ENCODE assay signal across 12 cellular contexts in genomic region chr7:151796091-151796870, GRCh38.
DNase-seq lines count a peak whose midpoint lies in the region; ATAC-seq, FAIRE-seq and TF ChIP-seq lines count a peak whose summit lies in the region.
"Had no signal": no experiment of that assay in that cellular context is flagged by ENCODE, and none has a peak within 500 bp of the region (broad histone marks: within the 10 kb centered on the region; RNA-seq: fewer than 3 reads in every experiment).

No MANE protein-coding gene starts in this region.

- DNase-seq in Right ventricle myocardium inferior (ENCODE audit: missing footprints) (peak; percentile 79), cardiac septum (ENCODE audit: low spot score) (no peak), astrocyte (ENCODE audit: low read depth) (peak; percentile 48), kidney tubule cell (ENCODE audit: low spot score) (peak; percentile 21), upper lobe of right lung (peak; percentile 65), GF-D8 (lab: John Stamatoyannopoulos, UW) (no peak), NOMO-1 treated with DMSO at 0.1 percent for 48 hours (lab: John Stamatoyannopoulos, UW; ENCODE audit: unreplicated experiment) (no peak)
- no peak for DNase-seq in activated CD8-positive, alpha-beta memory T cell treated with anti-CD3 and anti-CD28 coated beads, Interleukin-2, amount 10 ng/mL, durations not matched to agents 7 days and 5 days
- DNase-seq: NCI-H1048 had no signal

- H3K27ac Mint-ChIP-seq in astrocyte (ENCODE audit: unreplicated experiment), result no peak overlapping the region
- H3K27ac Mint-ChIP-seq in activated CD8-positive, alpha-beta memory T cell treated with anti-CD3 and anti-CD28 coated beads, Interleukin-2, amount 10 ng/mL, durations not matched to agents 7 days and 5 days, result no peak overlapping the region
- H3K27ac Mint-ChIP-seq: T-helper 2 cell treated with Interferon-gamma antibody and Interleukin-4, amounts not matched to agents 5 μg/mL and 100 μg/mL, for 36 hours had no signal

- no peak overlapping the region for H3K9ac ChIP-seq in astrocyte (ENCODE audit: low read length)
- H3K9ac ChIP-seq: BLaER1 had no signal

- H4K20me1 ChIP-seq in astrocyte (ENCODE audit: insufficient read depth, low read length), result no peaks in the 10 kb centered on the region

- no peaks in the 10 kb centered on the region for H3K9me3 Mint-ChIP-seq in astrocyte (ENCODE audit: unreplicated experiment)
- no peaks in the 10 kb centered on the region for H3K9me3 Mint-ChIP-seq in activated CD8-positive, alpha-beta memory T cell treated with anti-CD3 and anti-CD28 coated beads, Interleukin-2, amount 10 ng/mL, durations not matched to agents 7 days and 5 days (ENCODE audit: low read depth)
- H3K9me3 Mint-ChIP-seq: T-helper 2 cell treated with Interferon-gamma antibody and Interleukin-4, amounts not matched to agents 5 μg/mL and 100 μg/mL, for 36 hours had no signal

- FAIRE-seq in astrocyte (lab: Jason Lieb, UNC), result no peak

- TF ChIP-seq CTCF in astrocyte (IDR thresholded peaks at IDR 0.05; ENCODE audit: insufficient read depth, low read depth, low read length) (no peak), upper lobe of right lung (IDR thresholded peaks at IDR 0.05) (no peak)

- H3K79me2 ChIP-seq in astrocyte (ENCODE audit: insufficient read depth, low read length), result no peaks in the 10 kb centered on the region

- H3K4me1 ChIP-seq in astrocyte (ENCODE audit: insufficient read depth, low read length), result peaks cover 13% of the 10 kb centered on the region
- peaks cover 52% of the 10 kb centered on the region for H3K4me1 ChIP-seq in upper lobe of right lung
- H3K4me1 ChIP-seq: BLaER1 had no signal

- peak overlapping the region; percentile 24 for H3K4me2 ChIP-seq in astrocyte (ENCODE audit: low read length)
- H3K4me2 ChIP-seq: BLaER1 had no signal

- H3K9me3 ChIP-seq in astrocyte (ENCODE audit: insufficient read depth, low read depth, low read length), result no peaks in the 10 kb centered on the region
- H3K9me3 ChIP-seq in upper lobe of right lung, result no peaks in the 10 kb centered on the region
- H3K9me3 ChIP-seq: BLaER1, body of pancreas had no signal

- H3K27ac ChIP-seq in astrocyte (ENCODE audit: low read depth, low read length) (no peak overlapping the region), upper lobe of right lung (peak overlapping the region; percentile 83)
- H3K27ac ChIP-seq: BLaER1 had no signal

- H3K4me3 Mint-ChIP-seq in astrocyte (ENCODE audit: unreplicated experiment), result no peak overlapping the region
- no peak overlapping the region for H3K4me3 Mint-ChIP-seq in activated CD8-positive, alpha-beta memory T cell treated with anti-CD3 and anti-CD28 coated beads, Interleukin-2, amount 10 ng/mL, durations not matched to agents 7 days and 5 days
- H3K4me3 Mint-ChIP-seq: T-helper 2 cell treated with Interferon-gamma antibody and Interleukin-4, amounts not matched to agents 5 μg/mL and 100 μg/mL, for 36 hours had no signal

- H3K36me3 ChIP-seq in astrocyte (ENCODE audit: insufficient read depth, low read length), result no peaks in the 10 kb centered on the region
- no peaks in the 10 kb centered on the region for H3K36me3 ChIP-seq in upper lobe of right lung
- H3K36me3 ChIP-seq: BLaER1 had no signal

- H3K4me1 Mint-ChIP-seq in astrocyte (ENCODE audit: low read depth, unreplicated experiment), result peaks cover 1% of the 10 kb centered on the region
- H3K4me1 Mint-ChIP-seq in activated CD8-positive, alpha-beta memory T cell treated with anti-CD3 and anti-CD28 coated beads, Interleukin-2, amount 10 ng/mL, durations not matched to agents 7 days and 5 days, result peaks cover 13% of the 10 kb centered on the region

- H3K27me3 ChIP-seq in astrocyte (ENCODE audit: insufficient read depth, low read length) (peaks cover 8% of the 10 kb centered on the region), upper lobe of right lung (no peaks in the 10 kb centered on the region)
- H3K27me3 ChIP-seq: BLaER1, body of pancreas had no signal

- H3K27me3 Mint-ChIP-seq in astrocyte (ENCODE audit: low read depth, unreplicated experiment), result peaks cover 20% of the 10 kb centered on the region
- H3K27me3 Mint-ChIP-seq in activated CD8-positive, alpha-beta memory T cell treated with anti-CD3 and anti-CD28 coated beads, Interleukin-2, amount 10 ng/mL, durations not matched to agents 7 days and 5 days, result no peaks in the 10 kb centered on the region

- no peak overlapping the region for H3K4me3 ChIP-seq in astrocyte (ENCODE audit: insufficient read depth, low read depth, low read length)
- H3K4me3 ChIP-seq in upper lobe of right lung, result no peak overlapping the region
- H3K4me3 ChIP-seq: BLaER1, body of pancreas had no signal

- CTCF ChIA-PET in activated CD8-positive, alpha-beta memory T cell treated with anti-CD3 and anti-CD28 coated beads, Interleukin-2, amount 10 ng/mL, durations not matched to agents 7 days and 5 days (lab: Charles Lee), result interaction anchor here (1.2 to 4.1 kb wide), 2 partner anchors 14 to 43 kb away, joined by 3 to 24 read pairs; no protein-coding TSS in a partner anchor

- ATAC-seq in Right ventricle myocardium inferior (no peak), upper lobe of right lung (peak; percentile 57)
- no peak for ATAC-seq in activated CD8-positive, alpha-beta memory T cell treated with anti-CD3 and anti-CD28 coated beads, Interleukin-2, amount 10 ng/mL, durations not matched to agents 7 days and 5 days
- ATAC-seq: body of pancreas had no signal

- no peaks in the 10 kb centered on the region for H3K36me3 Mint-ChIP-seq in astrocyte (ENCODE audit: low read depth, unreplicated experiment)
- no peaks in the 10 kb centered on the region for H3K36me3 Mint-ChIP-seq in activated CD8-positive, alpha-beta memory T cell treated with anti-CD3 and anti-CD28 coated beads, Interleukin-2, amount 10 ng/mL, durations not matched to agents 7 days and 5 days

- H2AFZ ChIP-seq in astrocyte (ENCODE audit: low read depth, low read length), result peak overlapping the region; percentile 70

- intact Hi-C loops in Right ventricle myocardium inferior (cut with DNase I) (no loop called here), cardiac septum (cut with DNase I) (no loop called here), upper lobe of right lung (cut with DNase I) (no loop called here)

Comparison
In these comparisons a context has a peak if more than half of its experiments do, and no peak if none do; other contexts are left out.
1. DNase-seq: peak in Right ventricle myocardium inferior (single experiment), astrocyte (single experiment), kidney tubule cell (single experiment) and upper lobe of right lung (single experiment); none in cardiac septum (single experiment), activated CD8-positive, alpha-beta memory T cell treated with anti-CD3 and anti-CD28 coated beads, Interleukin-2, amount 10 ng/mL, durations not matched to agents 7 days and 5 days (single experiment), GF-D8 (single experiment) and NOMO-1 treated with DMSO at 0.1 percent for 48 hours (single experiment).